In the genomic region with DNA sequence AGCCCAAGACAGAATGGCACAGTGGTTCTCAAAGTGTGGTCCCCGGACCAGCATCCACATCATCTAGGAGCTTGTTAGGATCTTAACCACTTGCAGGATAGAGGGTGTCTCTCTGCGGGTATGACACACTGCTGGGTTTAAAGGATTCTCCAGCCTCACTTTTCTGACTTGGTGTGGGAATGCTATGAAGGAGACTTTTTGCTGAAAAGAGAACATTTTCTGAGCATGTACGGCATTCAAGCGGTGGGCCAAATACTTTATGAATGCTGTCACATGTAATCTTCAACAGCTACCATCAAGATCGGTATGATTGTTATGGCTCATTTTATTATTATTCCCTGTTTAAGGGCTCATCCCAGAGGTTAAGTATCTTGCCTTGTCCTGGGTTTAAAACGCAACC, we compare ENCODE assay signal across 8 cellular contexts. TPM values are rescaled to one million over a fixed set of nuclear protein-coding genes. Genes with fewer than 3 reads are reported as not detected.
DNase-seq lines count a peak whose midpoint lies in the region; ATAC-seq, FAIRE-seq and TF ChIP-seq lines count a peak whose summit lies in the region.

No MANE protein-coding gene starts in this region.

- no peaks in the 10 kb centered on the region for H3K9me3 Mint-ChIP-seq in stimulated activated memory B cell treated with anti-CD40 and anti-IgM and Interleukin-4, amounts not matched to agents 10 μg/mL and 1 μg/mL and 100 μg/mL, for 72 hours
- peaks cover 0 to 2% of the 10 kb centered on the region in 2 donors for H3K9me3 Mint-ChIP-seq in activated T-cell treated with anti-CD3 and anti-CD28 coated beads, Interleukin-2, amount 50 U/mL, for 72 hours

- TF ChIP-seq CTCF in body of pancreas (IDR thresholded peaks at IDR 0.05) (no peak), right lobe of liver (IDR thresholded peaks at IDR 0.05) (no peak)

- DNase-seq in GM12892 (ENCODE audit: insufficient read length) (no peak), body of pancreas (no peak), right lobe of liver (no peak), germinal center (ENCODE audit: low spot score) (no peak), Kasumi-1 (lab: John Stamatoyannopoulos, UW) (no peak)
- DNase-seq in activated T-cell treated with anti-CD3 and anti-CD28 coated beads, Interleukin-2, amount 50 U/mL, for 72 hours: no peak

- H3K9me3 ChIP-seq in body of pancreas (no peaks in the 10 kb centered on the region), right lobe of liver (no peaks in the 10 kb centered on the region)

- no peaks in the 10 kb centered on the region for H3K36me3 ChIP-seq in body of pancreas (replicated peaks in 1 of 2; ENCODE audit: insufficient read depth in 1 of 2, low read depth in 2 of 2)
- H3K36me3 ChIP-seq in right lobe of liver: no peaks in the 10 kb centered on the region

- peaks cover 19% of the 10 kb centered on the region for H3K36me3 Mint-ChIP-seq in stimulated activated memory B cell treated with anti-CD40 and anti-IgM and Interleukin-4, amounts not matched to agents 10 μg/mL and 1 μg/mL and 100 μg/mL, for 72 hours
- peaks cover 10 to 14% of the 10 kb centered on the region in 2 donors for H3K36me3 Mint-ChIP-seq in activated T-cell treated with anti-CD3 and anti-CD28 coated beads, Interleukin-2, amount 50 U/mL, for 72 hours (ENCODE audit: insufficient read depth in 2 of 2)

- ATAC-seq in body of pancreas (no peak), right lobe of liver (no peak), GM19351 (IDR thresholded peaks at IDR 0.05; ENCODE audit: unreplicated experiment) (no peak)
- ATAC-seq in stimulated activated memory B cell treated with anti-CD40 and anti-IgM and Interleukin-4, amounts not matched to agents 10 μg/mL and 1 μg/mL and 100 μg/mL, for 72 hours: no peak
- no peak for ATAC-seq in activated T-cell treated with anti-CD3 and anti-CD28 coated beads, Interleukin-2, amount 50 U/mL, for 72 hours (replicated peaks in 1 of 2)

- H3K27ac Mint-ChIP-seq in stimulated activated memory B cell treated with anti-CD40 and anti-IgM and Interleukin-4, amounts not matched to agents 10 μg/mL and 1 μg/mL and 100 μg/mL, for 72 hours: peak overlapping the region; percentile 84
- H3K27ac Mint-ChIP-seq in activated T-cell treated with anti-CD3 and anti-CD28 coated beads, Interleukin-2, amount 50 U/mL, for 72 hours: no peak overlapping the region

- H3K27ac ChIP-seq in body of pancreas (peak overlapping the region; percentile 96 to 99 (median 98)), right lobe of liver (peak overlapping the region in 2 of 3 donors; percentile 93 to 98)

- intact Hi-C loops in body of pancreas (cut with DNase I) (no loop called here), right lobe of liver (cut with DNase I) (no loop called here)

- H3K4me3 ChIP-seq in body of pancreas: no peak overlapping the region
- no peak overlapping the region for H3K4me3 ChIP-seq in right lobe of liver

- FAIRE-seq in GM12892 (lab: Jason Lieb, UNC): peak; percentile 50

- no peaks in the 10 kb centered on the region for H3K27me3 Mint-ChIP-seq in stimulated activated memory B cell treated with anti-CD40 and anti-IgM and Interleukin-4, amounts not matched to agents 10 μg/mL and 1 μg/mL and 100 μg/mL, for 72 hours
- no peaks in the 10 kb centered on the region for H3K27me3 Mint-ChIP-seq in activated T-cell treated with anti-CD3 and anti-CD28 coated beads, Interleukin-2, amount 50 U/mL, for 72 hours (ENCODE audit: low read depth)

- peaks cover 54% of the 10 kb centered on the region for H3K4me1 Mint-ChIP-seq in stimulated activated memory B cell treated with anti-CD40 and anti-IgM and Interleukin-4, amounts not matched to agents 10 μg/mL and 1 μg/mL and 100 μg/mL, for 72 hours
- peaks cover 66% of the 10 kb centered on the region for H3K4me1 Mint-ChIP-seq in activated T-cell treated with anti-CD3 and anti-CD28 coated beads, Interleukin-2, amount 50 U/mL, for 72 hours (ENCODE audit: low read depth)

- H3K4me3 Mint-ChIP-seq in stimulated activated memory B cell treated with anti-CD40 and anti-IgM and Interleukin-4, amounts not matched to agents 10 μg/mL and 1 μg/mL and 100 μg/mL, for 72 hours: no peak overlapping the region
- peak overlapping the region in 1 of 2 donors; percentile 49 for H3K4me3 Mint-ChIP-seq in activated T-cell treated with anti-CD3 and anti-CD28 coated beads, Interleukin-2, amount 50 U/mL, for 72 hours

- H3K4me1 ChIP-seq in body of pancreas (peaks cover 39% of the 10 kb centered on the region), right lobe of liver (peaks cover 0 to 18% (median 8%) of the 10 kb centered on the region in 4 donors)

- TF ChIP-seq POLR2A in GM12892 (IDR thresholded peaks at IDR 0.05; ENCODE audit: low read depth, low read length) (no peak), body of pancreas (IDR thresholded peaks at IDR 0.05) (no peak), right lobe of liver (IDR thresholded peaks at IDR 0.05) (no peak)

- WGBS in body of pancreas, 2 donors: 78 to 82% methylated on average over 6 of the region's 6 CpGs
- WGBS in right lobe of liver (ENCODE audit: insufficient coverage, low coverage, low lambda C conversion rate, missing lambda C conversion rate): 85% methylated on average over 3 of the region's 6 CpGs

- H3K27me3 ChIP-seq in body of pancreas: no peaks in the 10 kb centered on the region
- no peaks in the 10 kb centered on the region for H3K27me3 ChIP-seq in right lobe of liver

RNA-seq across cellular contexts. Expression of gene CD82, which starts 1.7 kb away (rescaled TPM):
- 109 TPM for polyA plus RNA-seq in GM12892 (2012; ENCODE audit: missing spikeins)
- 10 to 100 TPM; 11.4 to 13.5 TPM for total RNA-seq in body of pancreas
- 10 to 100 TPM; 18.9 to 69.4 (median 48.6) TPM for total RNA-seq in right lobe of liver
- 100 to 1,000 TPM; 364 to 421 TPM for total RNA-seq in activated T-cell treated with anti-CD3 and anti-CD28 coated beads, Interleukin-2, amount 50 U/mL, for 72 hours

Comparison
In these comparisons a context has a peak if more than half of its experiments do, and no peak if none do; other contexts are left out.
1. RNA of gene CD82, which starts 1.7 kb away (total RNA-seq): 364 to 421 TPM in activated T-cell treated with anti-CD3 and anti-CD28 coated beads, Interleukin-2, amount 50 U/mL, for 72 hours; 18.9 to 69.4 TPM in right lobe of liver and 11.4 to 13.5 TPM in body of pancreas; every median in the first group is over 4 times any median in the second.